14 cellular contexts compared by ENCODE assay signal in the genomic region with DNA sequence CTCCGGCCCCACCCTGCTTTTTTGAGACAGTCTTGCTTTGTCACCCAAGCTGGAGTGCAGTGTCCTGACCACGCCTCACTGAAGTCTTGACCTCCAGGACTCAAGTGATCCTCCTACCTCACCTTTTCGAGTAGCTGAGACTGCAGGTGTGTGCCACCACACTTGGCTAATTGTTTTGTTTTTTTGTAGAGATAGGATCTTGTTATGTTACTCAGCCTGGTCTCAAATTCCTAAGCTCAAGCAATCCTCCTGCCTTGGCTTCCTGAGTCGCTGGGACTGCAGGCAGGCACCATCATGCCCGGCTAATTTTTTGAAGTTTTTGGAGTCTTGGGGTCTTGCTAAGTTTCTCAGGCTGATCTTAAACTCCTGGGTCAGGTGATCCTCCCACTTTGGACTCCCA.
A peak's percentile ranks its signal among the peaks of the same experiment; 100 is the strongest.
DNase-seq lines count a peak whose midpoint lies in the region; ATAC-seq and TF ChIP-seq lines count a peak whose summit lies in the region.
"Had no signal": no experiment of that assay in that cellular context is flagged by ENCODE, and none has a peak within 500 bp of the region (broad histone marks: within the 10 kb centered on the region; RNA-seq: fewer than 3 reads in every experiment).

No MANE protein-coding gene starts in this region.

- H3K27ac ChIP-seq in H9 (ENCODE audit: insufficient read length, low read depth, low read length) (no peak overlapping the region), RWPE1 (peak overlapping the region; percentile 64; the same call in 1 of the 2 replicates), trophoblast cell (ENCODE audit: low read depth, low read length) (no peak overlapping the region), SJCRH30 (no peak overlapping the region)
- H3K27ac ChIP-seq: HL-60 had no signal

- H3K27me3 ChIP-seq in H9 (ENCODE audit: insufficient read depth, low read length) (no peaks in the 10 kb centered on the region), trophoblast cell (ENCODE audit: insufficient read depth, low read length) (no peaks in the 10 kb centered on the region), SJCRH30 (no peaks in the 10 kb centered on the region)

- no peaks in the 10 kb centered on the region; the same call in 1 of the 2 replicates for H3K4me1 ChIP-seq in H9 (ENCODE audit: insufficient read depth, low read length)
- peaks cover 10 to 12% of the 10 kb centered on the region in 2 experiments for H3K4me1 ChIP-seq in trophoblast cell (ENCODE audit: control insufficient read depth in 1 of 2, insufficient read depth in 2 of 2, low read length in 2 of 2)
- H3K4me1 ChIP-seq in SJCRH30 = peaks cover 7% of the 10 kb centered on the region; the same call in 1 of the 2 replicates

- DNase-seq in H9 (no peak), RWPE1 (ENCODE audit: low spot score) (no peak), islet precursor cell (peak; percentile 71), trophoblast cell (peak; percentile 23 to 71), SJCRH30 (no peak), left cardiac atrium (no peak)
- DNase-seq: ACHN; C1 segment of cervical spinal cord; CD4-positive, alpha-beta T cell; DMS79 had no signal

- no peak overlapping the region for H3K56ac ChIP-seq in H9 (ENCODE audit: insufficient read length, low read depth, low read length)

- H3K4me2 ChIP-seq in H9 (ENCODE audit: insufficient read depth, insufficient read length, low read length) (no peak overlapping the region), trophoblast cell (ENCODE audit: low read length) (no peak overlapping the region)

- H3K27me3 Mint-ChIP-seq in H9 (ENCODE audit: low read depth) = no peaks in the 10 kb centered on the region; the same call in 1 of the 2 replicates
- H3K27me3 Mint-ChIP-seq: CD4-positive, alpha-beta T cell had no signal

- CTCF ChIA-PET in RWPE1 (lab: Yijun Ruan, JAX) = no interaction called here

- no peak overlapping the region for H3T11ph ChIP-seq in H9 (ENCODE audit: low read length)

- no peak overlapping the region for H4K12ac ChIP-seq in trophoblast cell (ENCODE audit: low read depth, low read length)

- H3K4me3 Mint-ChIP-seq in H9 = no peak overlapping the region
- H3K4me3 Mint-ChIP-seq: B cell; CD4-positive, alpha-beta T cell had no signal

- no peaks in the 10 kb centered on the region for H3K23me2 ChIP-seq in H9 (ENCODE audit: insufficient read length, low read depth, low read length, poor library complexity, severe bottlenecking)

- H2AK5ac ChIP-seq in H9 (ENCODE audit: insufficient read length, low read length) (no peak overlapping the region), trophoblast cell (ENCODE audit: low read length) (no peak overlapping the region)

- H3K4ac ChIP-seq in H9 (ENCODE audit: low read depth, low read length) = no peak overlapping the region
- no peak overlapping the region for H3K4ac ChIP-seq in trophoblast cell (ENCODE audit: low read depth, low read length)

- H3K23ac ChIP-seq in H9 (ENCODE audit: insufficient read length, low read depth, low read length) (no peak overlapping the region), trophoblast cell (ENCODE audit: low read length) (no peak overlapping the region)

- peaks cover 3 to 20% (median 15%) of the 10 kb centered on the region in 3 experiments; a peak in 6 of 7 replicates for H3K36me3 Mint-ChIP-seq in H9 (ENCODE audit: insufficient read depth in 1 of 3, low read depth in 3 of 3)

- no peaks in the 10 kb centered on the region for H3K79me2 ChIP-seq in H9 (ENCODE audit: insufficient read depth, low read length)
- no peaks in the 10 kb centered on the region for H3K79me2 ChIP-seq in trophoblast cell (ENCODE audit: control insufficient read depth, insufficient read depth, low read length, poor library complexity)

- ATAC-seq in left cardiac atrium (no peak), GM19324 (IDR thresholded peaks at IDR 0.05; ENCODE audit: low FRiP score, unreplicated experiment) (no peak)
- ATAC-seq: HCT116 had no signal

- no peaks in the 10 kb centered on the region for H3K9me3 ChIP-seq in H9 (ENCODE audit: control insufficient read depth, low read depth, low read length)
- no peaks in the 10 kb centered on the region for H3K9me3 ChIP-seq in trophoblast cell (ENCODE audit: insufficient read depth, low read depth, low read length)
- no peaks in the 10 kb centered on the region for H3K9me3 ChIP-seq in SJCRH30 (replicated peaks)

- H3K79me1 ChIP-seq in H9 (ENCODE audit: insufficient read depth, low read depth, low read length, poor library complexity, severe bottlenecking) (no peaks in the 10 kb centered on the region), trophoblast cell (ENCODE audit: low read length) (peaks cover 7% of the 10 kb centered on the region)

- H2BK20ac ChIP-seq in H9 (ENCODE audit: low read depth, low read length, poor library complexity, severe bottlenecking) = no peak overlapping the region

- no peak overlapping the region for H4K5ac ChIP-seq in H9 (ENCODE audit: insufficient read length, low read depth, low read length)

- peaks cover 14 to 18% of the 10 kb centered on the region in 2 experiments for H3K4me1 Mint-ChIP-seq in H9
- H3K4me1 Mint-ChIP-seq: B cell had no signal

- peaks cover 7 to 11% of the 10 kb centered on the region in 2 experiments for H3K9me3 Mint-ChIP-seq in H9

- no CpG with 5 or more reads among the region's 5 CpGs for WGBS in H9 (ENCODE audit: extremely low coverage, insufficient read length, low lambda C conversion rate)
- WGBS in trophoblast cell (ENCODE audit: extremely low coverage, insufficient coverage, insufficient read length) = no CpG with 5 or more reads among the region's 5 CpGs

- H2BK120ac ChIP-seq in H9 (ENCODE audit: low read depth, low read length, poor library complexity, severe bottlenecking) (no peak overlapping the region), trophoblast cell (ENCODE audit: insufficient read depth, low read length, poor library complexity) (peak overlapping the region; percentile 49)

- H3K36me3 ChIP-seq in trophoblast cell (ENCODE audit: control insufficient read depth in 1 of 2, insufficient read depth in 2 of 2, low read length in 2 of 2) = no peaks in the 10 kb centered on the region
- H3K36me3 ChIP-seq in SJCRH30 = no peaks in the 10 kb centered on the region

- H3K4me3 ChIP-seq in trophoblast cell (ENCODE audit: low read depth, low read length) (no peak overlapping the region), SJCRH30 (no peak overlapping the region)

- H3K9ac ChIP-seq in H9 (ENCODE audit: extremely low read depth, insufficient read length, low read length) = no peak overlapping the region
- H3K9ac ChIP-seq in trophoblast cell (ENCODE audit: low read length) = no peak overlapping the region

- TF ChIP-seq CTCF in H9 (conservative IDR thresholded peaks at IDR 0.05) (no peak), RWPE1 (conservative IDR thresholded peaks at IDR 0.05; ENCODE audit: low read depth) (no peak)

- H2BK5ac ChIP-seq in H9 (ENCODE audit: insufficient read length, low read length) (no peak overlapping the region), trophoblast cell (ENCODE audit: low read depth, low read length, poor library complexity) (no peak overlapping the region)

- POLR2A ChIA-PET in RWPE1 (lab: Yijun Ruan, JAX; ENCODE audit: low non-redundant PET) = no interaction called here

- H4K91ac ChIP-seq in H9 (ENCODE audit: insufficient read length, low read depth, low read length) = no peak overlapping the region
- peak overlapping the region; percentile 29 for H4K91ac ChIP-seq in trophoblast cell (ENCODE audit: low read depth, low read length)

- H3K18ac ChIP-seq in H9 (ENCODE audit: insufficient read length, low read depth, low read length) (no peak overlapping the region), trophoblast cell (ENCODE audit: low read length) (no peak overlapping the region)

- intact Hi-C loops in left cardiac atrium (cut with DNase I) = no loop called here

- no peaks in the 10 kb centered on the region for H4K20me1 ChIP-seq in H9 (ENCODE audit: control insufficient read depth, insufficient read depth, insufficient read length)

- H4K8ac ChIP-seq in H9 (replicated peaks; ENCODE audit: insufficient read length, low read depth, low read length) (no peak overlapping the region), trophoblast cell (ENCODE audit: low read depth, low read length) (no peak overlapping the region)

- no peak overlapping the region for H2BK12ac ChIP-seq in H9 (ENCODE audit: insufficient read length, low read depth, low read length)
- H2BK12ac ChIP-seq in trophoblast cell (ENCODE audit: low read length) = no peak overlapping the region

- H3K14ac ChIP-seq in H9 (ENCODE audit: insufficient read depth, low read length) (no peak overlapping the region), trophoblast cell (ENCODE audit: low read length) (no peak overlapping the region)

- peak overlapping the region in 2 of 3 experiments; percentile 3 to 73; a peak in 1 of 7 replicates for H3K27ac Mint-ChIP-seq in H9
- H3K27ac Mint-ChIP-seq: B cell; CD4-positive, alpha-beta T cell had no signal

- no peak overlapping the region for H2BK15ac ChIP-seq in H9 (ENCODE audit: low read depth, low read length)

- H2AFZ ChIP-seq in H9 (ENCODE audit: low read length) (no peak overlapping the region), trophoblast cell (ENCODE audit: insufficient read depth, low read length, poor library complexity) (no peak overlapping the region)

Comparison
In these comparisons a context has a peak if more than half of its experiments do, and no peak if none do; other contexts are left out.
1. DNase-seq: peak in islet precursor cell (single experiment) and trophoblast cell (2 of 2); none in H9 (single experiment), RWPE1 (single experiment), SJCRH30 (0 of 2) and left cardiac atrium (single experiment).